32 cellular contexts compared by ENCODE assay signal in the genomic region with DNA sequence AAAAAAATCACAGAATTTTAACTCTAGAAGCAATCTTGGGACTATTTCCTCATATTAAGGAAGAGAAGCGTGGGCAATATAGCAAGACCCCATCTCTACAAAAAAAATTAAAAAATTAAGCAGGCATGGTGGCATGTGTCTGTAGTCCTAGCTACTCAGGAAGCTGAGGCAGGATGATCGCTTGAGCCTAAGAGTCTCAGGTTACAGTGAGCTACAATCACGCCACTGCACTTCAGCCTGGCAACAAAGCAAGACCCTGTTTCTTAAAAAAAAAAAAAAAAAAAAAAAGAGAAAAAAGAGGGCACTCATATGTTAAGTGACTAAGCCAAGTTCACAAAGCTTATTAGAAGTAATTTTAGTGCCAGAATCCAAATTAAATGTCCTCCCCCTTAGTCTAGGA.
"Had no signal": no experiment of that assay in that cellular context is flagged by ENCODE, and none has a peak within 500 bp of the region (broad histone marks: within the 10 kb centered on the region; RNA-seq: fewer than 3 reads in every experiment).

No MANE protein-coding gene starts in this region.

- H3K27me3 ChIP-seq: adrenal gland, body of pancreas, breast epithelium, MG63 had no signal

- H3K9me3 Mint-ChIP-seq: activated CD4-positive, alpha-beta T cell treated with anti-CD3 and anti-CD28 coated beads, Interleukin-2, amount 10 ng/mL, durations not matched to agents 7 days and 5 days; activated naive CD4-positive, alpha-beta T cell treated with anti-CD3 and anti-CD28 coated beads for 36 hours; activated naive CD4-positive, alpha-beta T cell treated with anti-CD3 and anti-CD28 coated beads, Interleukin-2, amount 50 U/mL, for 72 hours; activated T-cell treated with anti-CD3 and anti-CD28 coated beads, Interleukin-2, amount 50 U/mL, for 4 hours; activated T-helper 1 cell treated with anti-CD3 and anti-CD28 coated beads, Interleukin-12 subunit alpha, Interleukin-12 subunit beta, Interleukin-2, Interleukin-4 antibody, amounts not matched to agents 30 ng/mL and 10 ng/mL and 1 ng/mL, durations not matched to agents 14 hours and 24 hours and 36 hours; T-helper 2 cell treated with Interferon-gamma antibody and Interleukin-4, amounts not matched to agents 5 μg/mL and 100 μg/mL, for 36 hours; WTC11 had no signal

- ATAC-seq: activated CD4-positive, alpha-beta T cell treated with anti-CD3 and anti-CD28 coated beads for 36 hours; activated CD4-positive, CD25-positive, alpha-beta regulatory T cell treated with anti-CD3 and anti-CD28 coated beads, Interleukin-2, amount 50 U/mL, for 24 hours; activated naive CD4-positive, alpha-beta T cell treated with anti-CD3 and anti-CD28 coated beads, Interleukin-2, amount 50 U/mL, for 72 hours; activated T-cell treated with anti-CD3 and anti-CD28 coated beads, Interleukin-2, amount 50 U/mL, for 4 hours; body of pancreas; Right ventricle myocardium inferior; WTC11 had no signal

- H3K4me2 ChIP-seq: PC-9 had no signal

- H3K4me1 Mint-ChIP-seq: activated CD4-positive, alpha-beta T cell treated with anti-CD3 and anti-CD28 coated beads for 36 hours; activated CD4-positive, alpha-beta T cell treated with anti-CD3 and anti-CD28 coated beads, Interleukin-2, amount 10 ng/mL, durations not matched to agents 7 days and 5 days had no signal

- DNase-seq: activated CD4-positive, alpha-beta T cell treated with anti-CD3 and anti-CD28 coated beads for 36 hours; activated CD4-positive, alpha-beta T cell treated with anti-CD3 and anti-CD28 coated beads, Interleukin-2, amount 10 ng/mL, durations not matched to agents 7 days and 5 days; activated CD4-positive, alpha-beta T cell treated with anti-CD3 and anti-CD28 coated beads, Interleukin-2, amount 50 U/mL, for 48 hours; activated CD8-positive, alpha-beta memory T cell treated with anti-CD3 and anti-CD28 coated beads, Interleukin-2, amount 50 U/mL, for 4 hours; activated gamma-delta T cell treated with Interleukin-2 at 50 U/mL for 16 hours; activated naive CD4-positive, alpha-beta T cell treated with anti-CD3 and anti-CD28 coated beads for 36 hours; activated T-cell treated with anti-CD3 and anti-CD28 coated beads for 4 hours; activated T-cell treated with anti-CD3 and anti-CD28 coated beads, Interleukin-2, amount 50 U/mL, for 4 hours; adrenal gland; body of pancreas; Kasumi-1; KG1; MG63; NCI-H1048; NCI-H1105 treated with DMSO at 0.1 percent for 48 hours; NCI-H1436; NCI-H1694; NCI-H2029; NCI-H2107; NCI-H510A; NCI-H526; NCI-H748 treated with DMSO at 0.1 percent for 48 hours; PC-9 had no signal

- H2AFZ ChIP-seq: PC-9 had no signal

- H3K4me1 ChIP-seq: breast epithelium had no signal

- H3K9me3 ChIP-seq: adrenal gland, body of pancreas, breast epithelium, MG63 had no signal

- H3K4me3 ChIP-seq: adrenal gland, body of pancreas, breast epithelium, MG63, PC-9, SK-N-MC had no signal

- H3K4me3 Mint-ChIP-seq: activated CD4-positive, alpha-beta T cell treated with anti-CD3 and anti-CD28 coated beads for 36 hours; activated CD4-positive, alpha-beta T cell treated with anti-CD3 and anti-CD28 coated beads, Interleukin-2, amount 10 ng/mL, durations not matched to agents 7 days and 5 days; activated naive CD4-positive, alpha-beta T cell treated with anti-CD3 and anti-CD28 coated beads for 36 hours; activated T-cell treated with anti-CD3 and anti-CD28 coated beads, Interleukin-2, amount 50 U/mL, for 4 hours; activated T-helper 1 cell treated with anti-CD3 and anti-CD28 coated beads, Interleukin-12 subunit alpha, Interleukin-12 subunit beta, Interleukin-2, Interleukin-4 antibody, amounts not matched to agents 30 ng/mL and 10 ng/mL and 1 ng/mL, durations not matched to agents 14 hours and 24 hours and 36 hours; T-helper 2 cell treated with Interferon-gamma antibody and Interleukin-4, amounts not matched to agents 5 μg/mL and 100 μg/mL, for 36 hours; WTC11 had no signal

- H3K36me3 ChIP-seq: MG63 had no signal

- H3K27ac ChIP-seq: adrenal gland, body of pancreas, breast epithelium, PC-9, RWPE1, SK-N-MC had no signal

- H3K27ac Mint-ChIP-seq: activated CD4-positive, alpha-beta T cell treated with anti-CD3 and anti-CD28 coated beads for 36 hours; activated CD4-positive, alpha-beta T cell treated with anti-CD3 and anti-CD28 coated beads, Interleukin-2, amount 10 ng/mL, durations not matched to agents 7 days and 5 days; activated naive CD4-positive, alpha-beta T cell treated with anti-CD3 and anti-CD28 coated beads for 36 hours; activated naive CD4-positive, alpha-beta T cell treated with anti-CD3 and anti-CD28 coated beads, Interleukin-2, amount 50 U/mL, for 72 hours; activated T-helper 1 cell treated with anti-CD3 and anti-CD28 coated beads, Interleukin-12 subunit alpha, Interleukin-12 subunit beta, Interleukin-2, Interleukin-4 antibody, amounts not matched to agents 30 ng/mL and 10 ng/mL and 1 ng/mL, durations not matched to agents 14 hours and 24 hours and 36 hours; T-helper 2 cell treated with Interferon-gamma antibody and Interleukin-4, amounts not matched to agents 5 μg/mL and 100 μg/mL, for 36 hours; WTC11 had no signal

- H3K27me3 Mint-ChIP-seq: activated CD4-positive, alpha-beta T cell treated with anti-CD3 and anti-CD28 coated beads for 36 hours; activated CD4-positive, alpha-beta T cell treated with anti-CD3 and anti-CD28 coated beads, Interleukin-2, amount 10 ng/mL, durations not matched to agents 7 days and 5 days had no signal
